In genomic region chr22:43343262-43343988, GRCh38 we compare ENCODE assay signal across 1 cellular context.
TF ChIP-seq lines count a peak whose summit lies in the region.

SCUBE1 (minus strand) TSS chr22:43343372; CDS start chr22:43343261, 111 bp downstream.

TF ChIP-seq in HEK293, 187 proteins besides CTCF, POLR2A, EP300 and RAD21 (continued from another document):
- no peak for TF ChIP-seq ZNF404 (tag by site-specific recombination; IDR thresholded peaks at IDR 0.05)
- TF ChIP-seq ZSCAN4 (tag by site-specific recombination; IDR thresholded peaks at IDR 0.05) = no peak
- no peak for TF ChIP-seq REST (tag by site-specific recombination; IDR thresholded peaks at IDR 0.05)
- TF ChIP-seq PRDM4 (tag by site-specific recombination; IDR thresholded peaks at IDR 0.05) = no peak
- no peak for TF ChIP-seq ZNF449 (tag by site-specific recombination; IDR thresholded peaks at IDR 0.05)
